Comparison of ENCODE assay signal across 1 cellular context in genomic region chr12:122226366-122227222, GRCh38.
TF ChIP-seq lines count a peak whose summit lies in the region.

No MANE protein-coding gene starts in this region.

TF ChIP-seq in K562, 482 proteins besides CTCF, POLR2A, EP300 and RAD21 (continued from another document and continues in another):
- TF ChIP-seq, protein P1, sequence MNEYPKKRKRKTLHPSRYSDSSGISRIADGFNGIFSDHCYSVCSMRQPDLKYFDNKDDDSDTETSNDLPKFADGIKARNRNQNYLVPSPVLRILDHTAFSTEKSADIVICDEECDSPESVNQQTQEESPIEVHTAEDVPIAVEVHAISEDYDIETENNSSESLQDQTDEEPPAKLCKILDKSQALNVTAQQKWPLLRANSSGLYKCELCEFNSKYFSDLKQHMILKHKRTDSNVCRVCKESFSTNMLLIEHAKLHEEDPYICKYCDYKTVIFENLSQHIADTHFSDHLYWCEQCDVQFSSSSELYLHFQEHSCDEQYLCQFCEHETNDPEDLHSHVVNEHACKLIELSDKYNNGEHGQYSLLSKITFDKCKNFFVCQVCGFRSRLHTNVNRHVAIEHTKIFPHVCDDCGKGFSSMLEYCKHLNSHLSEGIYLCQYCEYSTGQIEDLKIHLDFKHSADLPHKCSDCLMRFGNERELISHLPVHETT (CRISPR knock-in tag; conservative IDR thresholded peaks at IDR 0.05 in 1 of 2, IDR thresholded peaks at IDR 0.05 in 1 of 2) = peak in 1 of 2 experiments; percentile 13; a peak in 1 of 4 replicates
- peak; percentile 79; the same call in 1 of the 2 replicates for TF ChIP-seq DMBX1 (CRISPR knock-in tag; IDR thresholded peaks at IDR 0.05; ENCODE audit: borderline replicate concordance)
- TF ChIP-seq, protein P2, sequence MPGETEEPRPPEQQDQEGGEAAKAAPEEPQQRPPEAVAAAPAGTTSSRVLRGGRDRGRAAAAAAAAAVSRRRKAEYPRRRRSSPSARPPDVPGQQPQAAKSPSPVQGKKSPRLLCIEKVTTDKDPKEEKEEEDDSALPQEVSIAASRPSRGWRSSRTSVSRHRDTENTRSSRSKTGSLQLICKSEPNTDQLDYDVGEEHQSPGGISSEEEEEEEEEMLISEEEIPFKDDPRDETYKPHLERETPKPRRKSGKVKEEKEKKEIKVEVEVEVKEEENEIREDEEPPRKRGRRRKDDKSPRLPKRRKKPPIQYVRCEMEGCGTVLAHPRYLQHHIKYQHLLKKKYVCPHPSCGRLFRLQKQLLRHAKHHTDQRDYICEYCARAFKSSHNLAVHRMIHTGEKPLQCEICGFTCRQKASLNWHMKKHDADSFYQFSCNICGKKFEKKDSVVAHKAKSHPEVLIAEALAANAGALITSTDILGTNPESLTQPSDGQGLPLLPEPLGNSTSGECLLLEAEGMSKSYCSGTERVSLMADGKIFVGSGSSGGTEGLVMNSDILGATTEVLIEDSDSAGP (CRISPR knock-in tag; IDR thresholded peaks at IDR 0.05) = peak; percentile 57; the same call in 1 of the 2 replicates
- TF ChIP-seq, protein P3, sequence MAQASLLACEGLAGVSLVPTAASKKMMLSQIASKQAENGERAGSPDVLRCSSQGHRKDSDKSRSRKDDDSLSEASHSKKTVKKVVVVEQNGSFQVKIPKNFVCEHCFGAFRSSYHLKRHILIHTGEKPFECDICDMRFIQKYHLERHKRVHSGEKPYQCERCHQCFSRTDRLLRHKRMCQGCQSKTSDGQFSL (CRISPR knock-in tag; IDR thresholded peaks at IDR 0.05) = 0 out of 2 replicates have a peak, but pooled peaks have one; percentile 67
- TF ChIP-seq, protein P3 (tag; IDR thresholded peaks at IDR 0.05) = no peak
- TF ChIP-seq MTA1 (IDR thresholded peaks at IDR 0.05; ENCODE audit: borderline replicate concordance) = no peak
- TF ChIP-seq E2F3 (CRISPR knock-in tag; IDR thresholded peaks at IDR 0.05) = peak; percentile 95
- peak; percentile 64; the same call in 1 of the 2 replicates for TF ChIP-seq KDM2B (CRISPR knock-in tag; IDR thresholded peaks at IDR 0.05)
- TF ChIP-seq THAP12 (CRISPR knock-in tag; IDR thresholded peaks at IDR 0.05) = peak; percentile 64; the same call in 1 of the 2 replicates
- peak; percentile 94 for TF ChIP-seq EHMT2 (IDR thresholded peaks at IDR 0.05)
- TF ChIP-seq, protein P4, sequence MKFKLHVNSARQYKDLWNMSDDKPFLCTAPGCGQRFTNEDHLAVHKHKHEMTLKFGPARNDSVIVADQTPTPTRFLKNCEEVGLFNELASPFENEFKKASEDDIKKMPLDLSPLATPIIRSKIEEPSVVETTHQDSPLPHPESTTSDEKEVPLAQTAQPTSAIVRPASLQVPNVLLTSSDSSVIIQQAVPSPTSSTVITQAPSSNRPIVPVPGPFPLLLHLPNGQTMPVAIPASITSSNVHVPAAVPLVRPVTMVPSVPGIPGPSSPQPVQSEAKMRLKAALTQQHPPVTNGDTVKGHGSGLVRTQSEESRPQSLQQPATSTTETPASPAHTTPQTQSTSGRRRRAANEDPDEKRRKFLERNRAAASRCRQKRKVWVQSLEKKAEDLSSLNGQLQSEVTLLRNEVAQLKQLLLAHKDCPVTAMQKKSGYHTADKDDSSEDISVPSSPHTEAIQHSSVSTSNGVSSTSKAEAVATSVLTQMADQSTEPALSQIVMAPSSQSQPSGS (CRISPR knock-in tag; IDR thresholded peaks at IDR 0.05) = peak; percentile 82; the same call in 1 of the 2 replicates
- TF ChIP-seq ZNF644 (tag; IDR thresholded peaks at IDR 0.05; ENCODE audit: low read depth) = no peak; the same call in 1 of the 2 replicates
- peak; percentile 79; the same call in 1 of the 2 replicates for TF ChIP-seq JUN (IDR thresholded peaks at IDR 0.05; ENCODE audit: borderline replicate concordance, low read depth, low read length)
- TF ChIP-seq JUN (CRISPR knock-in tag; IDR thresholded peaks at IDR 0.05; ENCODE audit: borderline replicate concordance) = 0 out of 2 replicates have a peak, but pooled peaks have one; percentile 55
- TF ChIP-seq BCLAF1 (IDR thresholded peaks at IDR 0.05; ENCODE audit: borderline replicate concordance in 1 of 2, control insufficient read depth in 1 of 2, low read depth in 2 of 2, low read length in 1 of 2) = 0 out of 4 replicates have a peak, but pooled peaks of 1 of the 2 experiments have one; percentile 60
- TF ChIP-seq, protein P5, sequence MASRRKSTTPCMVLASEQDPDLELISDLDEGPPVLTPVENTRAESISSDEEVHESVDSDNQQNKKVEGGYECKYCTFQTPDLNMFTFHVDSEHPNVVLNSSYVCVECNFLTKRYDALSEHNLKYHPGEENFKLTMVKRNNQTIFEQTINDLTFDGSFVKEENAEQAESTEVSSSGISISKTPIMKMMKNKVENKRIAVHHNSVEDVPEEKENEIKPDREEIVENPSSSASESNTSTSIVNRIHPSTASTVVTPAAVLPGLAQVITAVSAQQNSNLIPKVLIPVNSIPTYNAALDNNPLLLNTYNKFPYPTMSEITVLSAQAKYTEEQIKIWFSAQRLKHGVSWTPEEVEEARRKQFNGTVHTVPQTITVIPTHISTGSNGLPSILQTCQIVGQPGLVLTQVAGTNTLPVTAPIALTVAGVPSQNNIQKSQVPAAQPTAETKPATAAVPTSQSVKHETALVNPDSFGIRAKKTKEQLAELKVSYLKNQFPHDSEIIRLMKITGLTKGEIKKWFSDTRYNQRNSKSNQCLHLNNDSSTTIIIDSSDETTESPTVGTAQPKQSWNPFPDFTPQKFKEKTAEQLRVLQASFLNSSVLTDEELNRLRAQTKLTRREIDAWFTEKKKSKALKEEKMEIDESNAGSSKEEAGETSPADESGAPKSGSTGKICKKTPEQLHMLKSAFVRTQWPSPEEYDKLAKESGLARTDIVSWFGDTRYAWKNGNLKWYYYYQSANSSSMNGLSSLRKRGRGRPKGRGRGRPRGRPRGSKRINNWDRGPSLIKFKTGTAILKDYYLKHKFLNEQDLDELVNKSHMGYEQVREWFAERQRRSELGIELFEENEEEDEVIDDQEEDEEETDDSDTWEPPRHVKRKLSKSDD (conservative IDR thresholded peaks at IDR 0.05; ENCODE audit: low read length) = no peak
- no peak for TF ChIP-seq POU5F1 (IDR thresholded peaks at IDR 0.05; ENCODE audit: borderline replicate concordance, low read depth, low read length, partially characterized antibody)
- TF ChIP-seq RB1 (IDR thresholded peaks at IDR 0.05; ENCODE audit: low read depth) = peak; percentile 73
- peak; percentile 63 for TF ChIP-seq SMAD4 (CRISPR knock-in tag; conservative IDR thresholded peaks at IDR 0.05)
- TF ChIP-seq PPARD (CRISPR knock-in tag; IDR thresholded peaks at IDR 0.05) = no peak
- no peak for TF ChIP-seq FOXM1 (IDR thresholded peaks at IDR 0.05; ENCODE audit: low read depth)
- peak; percentile 94 for TF ChIP-seq FOXM1 (CRISPR knock-in tag; IDR thresholded peaks at IDR 0.05; ENCODE audit: low read depth)
- TF ChIP-seq ZNF224 (CRISPR knock-in tag; IDR thresholded peaks at IDR 0.05) = 0 out of 2 replicates have a peak, but pooled peaks have one; percentile 63
- TF ChIP-seq, protein P6, sequence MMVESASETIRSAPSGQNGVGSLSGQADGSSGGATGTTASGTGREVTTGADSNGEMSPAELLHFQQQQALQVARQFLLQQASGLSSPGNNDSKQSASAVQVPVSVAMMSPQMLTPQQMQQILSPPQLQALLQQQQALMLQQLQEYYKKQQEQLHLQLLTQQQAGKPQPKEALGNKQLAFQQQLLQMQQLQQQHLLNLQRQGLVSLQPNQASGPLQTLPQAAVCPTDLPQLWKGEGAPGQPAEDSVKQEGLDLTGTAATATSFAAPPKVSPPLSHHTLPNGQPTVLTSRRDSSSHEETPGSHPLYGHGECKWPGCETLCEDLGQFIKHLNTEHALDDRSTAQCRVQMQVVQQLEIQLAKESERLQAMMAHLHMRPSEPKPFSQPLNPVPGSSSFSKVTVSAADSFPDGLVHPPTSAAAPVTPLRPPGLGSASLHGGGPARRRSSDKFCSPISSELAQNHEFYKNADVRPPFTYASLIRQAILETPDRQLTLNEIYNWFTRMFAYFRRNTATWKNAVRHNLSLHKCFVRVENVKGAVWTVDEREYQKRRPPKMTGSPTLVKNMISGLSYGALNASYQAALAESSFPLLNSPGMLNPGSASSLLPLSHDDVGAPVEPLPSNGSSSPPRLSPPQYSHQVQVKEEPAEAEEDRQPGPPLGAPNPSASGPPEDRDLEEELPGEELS (CRISPR knock-in tag; IDR thresholded peaks at IDR 0.05; ENCODE audit: borderline replicate concordance) = peak; percentile 86; the same call in 1 of the 2 replicates
- peak; percentile 94; the same call in 1 of the 2 replicates for TF ChIP-seq TGIF2 (CRISPR knock-in tag; IDR thresholded peaks at IDR 0.05)
- TF ChIP-seq ATF1 (CRISPR knock-in tag; IDR thresholded peaks at IDR 0.05) = peak; percentile 4; the same call in 1 of the 2 replicates
- TF ChIP-seq ATF1 (tag; IDR thresholded peaks at IDR 0.05) = no peak
- peak; percentile 95 for TF ChIP-seq LCOR (CRISPR knock-in tag; IDR thresholded peaks at IDR 0.05)
- peak; percentile 100 for TF ChIP-seq L3MBTL2 (IDR thresholded peaks at IDR 0.05)
- no peak for TF ChIP-seq ZNF830 (CRISPR knock-in tag; IDR thresholded peaks at IDR 0.05)
- TF ChIP-seq ILK (tag; IDR thresholded peaks at IDR 0.05; ENCODE audit: borderline replicate concordance, low read depth) = no peak
- peak; percentile 85; the same call in 1 of the 2 replicates for TF ChIP-seq IRF2 (CRISPR knock-in tag; IDR thresholded peaks at IDR 0.05)
- TF ChIP-seq TEAD4 (IDR thresholded peaks at IDR 0.05; ENCODE audit: low read length) = peak; percentile 50; the same call in 1 of the 2 replicates
- TF ChIP-seq TEAD4 (CRISPR knock-in tag; IDR thresholded peaks at IDR 0.05; ENCODE audit: borderline replicate concordance) = peak; percentile 90
- no peak for TF ChIP-seq ETV6 (IDR thresholded peaks at IDR 0.05; ENCODE audit: borderline replicate concordance in 1 of 2, low read depth in 2 of 2, low read length in 1 of 2)
- peak; percentile 96; the same call in 1 of the 2 replicates for TF ChIP-seq ETV6 (CRISPR knock-in tag; IDR thresholded peaks at IDR 0.05; ENCODE audit: borderline replicate concordance)
- TF ChIP-seq, protein P7, sequence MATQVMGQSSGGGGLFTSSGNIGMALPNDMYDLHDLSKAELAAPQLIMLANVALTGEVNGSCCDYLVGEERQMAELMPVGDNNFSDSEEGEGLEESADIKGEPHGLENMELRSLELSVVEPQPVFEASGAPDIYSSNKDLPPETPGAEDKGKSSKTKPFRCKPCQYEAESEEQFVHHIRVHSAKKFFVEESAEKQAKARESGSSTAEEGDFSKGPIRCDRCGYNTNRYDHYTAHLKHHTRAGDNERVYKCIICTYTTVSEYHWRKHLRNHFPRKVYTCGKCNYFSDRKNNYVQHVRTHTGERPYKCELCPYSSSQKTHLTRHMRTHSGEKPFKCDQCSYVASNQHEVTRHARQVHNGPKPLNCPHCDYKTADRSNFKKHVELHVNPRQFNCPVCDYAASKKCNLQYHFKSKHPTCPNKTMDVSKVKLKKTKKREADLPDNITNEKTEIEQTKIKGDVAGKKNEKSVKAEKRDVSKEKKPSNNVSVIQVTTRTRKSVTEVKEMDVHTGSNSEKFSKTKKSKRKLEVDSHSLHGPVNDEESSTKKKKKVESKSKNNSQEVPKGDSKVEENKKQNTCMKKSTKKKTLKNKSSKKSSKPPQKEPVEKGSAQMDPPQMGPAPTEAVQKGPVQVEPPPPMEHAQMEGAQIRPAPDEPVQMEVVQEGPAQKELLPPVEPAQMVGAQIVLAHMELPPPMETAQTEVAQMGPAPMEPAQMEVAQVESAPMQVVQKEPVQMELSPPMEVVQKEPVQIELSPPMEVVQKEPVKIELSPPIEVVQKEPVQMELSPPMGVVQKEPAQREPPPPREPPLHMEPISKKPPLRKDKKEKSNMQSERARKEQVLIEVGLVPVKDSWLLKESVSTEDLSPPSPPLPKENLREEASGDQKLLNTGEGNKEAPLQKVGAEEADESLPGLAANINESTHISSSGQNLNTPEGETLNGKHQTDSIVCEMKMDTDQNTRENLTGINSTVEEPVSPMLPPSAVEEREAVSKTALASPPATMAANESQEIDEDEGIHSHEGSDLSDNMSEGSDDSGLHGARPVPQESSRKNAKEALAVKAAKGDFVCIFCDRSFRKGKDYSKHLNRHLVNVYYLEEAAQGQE (CRISPR knock-in tag; IDR thresholded peaks at IDR 0.05; ENCODE audit: low read depth) = peak; percentile 98
